Comparison of ENCODE assay signal across 8 cellular contexts in genomic region chr20:44959896-44960852, GRCh38. TPM values are rescaled to one million over a fixed set of nuclear protein-coding genes. Genes with fewer than 3 reads are reported as not detected.
DNase-seq lines count a peak whose midpoint lies in the region; ATAC-seq, FAIRE-seq and TF ChIP-seq lines count a peak whose summit lies in the region.

TOMM34 (minus strand) TSS chr20:44960397; CDS start chr20:44960333, 64 bp downstream.

- peak within 1 kb of the TSS; percentile 88 for H3K9ac ChIP-seq in adipocyte (ENCODE audit: low read length)
- H3K9ac ChIP-seq in parathyroid adenoma: no peak within 1 kb of the TSS

- peaks cover 12% of the 10 kb centered on the region for H3K36me3 ChIP-seq in adipocyte (ENCODE audit: control insufficient read depth, insufficient read depth, low read length, severe bottlenecking)
- no peaks in the 10 kb centered on the region for H3K36me3 ChIP-seq in parathyroid adenoma (ENCODE audit: control insufficient read depth, insufficient read depth, low read length)
- H3K36me3 ChIP-seq in transverse colon: peaks cover 0 to 5% (median 2%) of the 10 kb centered on the region in 4 donors

- TF ChIP-seq CTCF in parathyroid adenoma (IDR thresholded peaks at IDR 0.05) (no peak), transverse colon (IDR thresholded peaks at IDR 0.05) (no peak)

- intact Hi-C loops in Right ventricle myocardium superior (cut with DNase I): no loop called here
- intact Hi-C loops in transverse colon (cut with DNase I; ENCODE audit: low total_unique reads): no loop called here

- H3K27me3 ChIP-seq in adipocyte (replicated peaks; ENCODE audit: control insufficient read depth, insufficient read depth, low read length) (no peaks in the 10 kb centered on the region), parathyroid adenoma (ENCODE audit: control insufficient read depth, insufficient read depth, low read length) (no peaks in the 10 kb centered on the region), transverse colon (no peaks in the 10 kb centered on the region)

- peak within 1 kb of the TSS; percentile 88 for H3K4me2 ChIP-seq in parathyroid adenoma (ENCODE audit: low read length)

- peaks cover 21% of the 10 kb centered on the region for H3K4me1 ChIP-seq in adipocyte (ENCODE audit: control insufficient read depth, insufficient read depth, low read length)
- H3K4me1 ChIP-seq in parathyroid adenoma: peaks cover 8% of the 10 kb centered on the region
- H3K4me1 ChIP-seq in transverse colon: peaks cover 5 to 24% (median 14%) of the 10 kb centered on the region in 4 donors

- ATAC-seq in HG02840 (IDR thresholded peaks at IDR 0.05; ENCODE audit: low FRiP score, unreplicated experiment) (peak; percentile 80), Right ventricle myocardium superior (ENCODE audit: poor library complexity) (peak; percentile 99)

- H3K27ac ChIP-seq in parathyroid adenoma (peak within 1 kb of the TSS; percentile 40), transverse colon (peak within 1 kb of the TSS; percentile 79 to 89 (median 85))

- in situ Hi-C loops in transverse colon (cut with MboI; ENCODE audit: low pct_ligation_motif_present in 1 of 4, low pct_unique_long_range_greater_than_20kb in 1 of 4, low sequenced_read_pairs in 3 of 4): no loop called here

- TF ChIP-seq POLR2A in GM12891 (IDR thresholded peaks at IDR 0.05; ENCODE audit: low read depth, low read length) (peak; percentile 76), transverse colon (IDR thresholded peaks at IDR 0.05) (peak; percentile 73)

- peak within 1 kb of the TSS; percentile 86 for H3K4me3 ChIP-seq in adipocyte (ENCODE audit: low read length)
- H3K4me3 ChIP-seq in parathyroid adenoma (ENCODE audit: low read depth, low read length): peak within 1 kb of the TSS; percentile 69
- H3K4me3 ChIP-seq in transverse colon: peak within 1 kb of the TSS; percentile 55 to 85 (median 77)

- peak within 1 kb of the TSS; percentile 84 for H2AFZ ChIP-seq in parathyroid adenoma

- H3K79me2 ChIP-seq in parathyroid adenoma: no peaks in the 10 kb centered on the region

- peak; percentile 85 for FAIRE-seq in GM12891 (lab: Jason Lieb, UNC)

- DNase-seq in GM12891 (ENCODE audit: insufficient read length, low spot score) (peak; percentile 94), NCI-H1436 treated with DMSO at 0.1 percent for 48 hours (lab: John Stamatoyannopoulos, UW) (peak; percentile 73), T follicular helper cell (ENCODE audit: low read depth) (peak; percentile 91), adipocyte (ENCODE audit: low read depth) (peak; percentile 98), Right ventricle myocardium superior (peak; percentile 98), transverse colon (peak; percentile 97)

- no peak for TF ChIP-seq EP300 in transverse colon (IDR thresholded peaks at IDR 0.05; ENCODE audit: low read depth)

- no peaks in the 10 kb centered on the region for H3K9me3 ChIP-seq in adipocyte (ENCODE audit: control insufficient read depth, low read length)
- no peaks in the 10 kb centered on the region for H3K9me3 ChIP-seq in parathyroid adenoma (ENCODE audit: control insufficient read depth, low read length)
- H3K9me3 ChIP-seq in transverse colon: no peaks in the 10 kb centered on the region

- WGBS in transverse colon (ENCODE audit: low coverage in 1 of 2), 2 donors: 0 to 1% methylated on average over 3 to 26 of the region's 66 CpGs

TF ChIP-seq in GM12891, 5 proteins besides CTCF, POLR2A, EP300 and RAD21:
- TF ChIP-seq TAF1 (IDR thresholded peaks at IDR 0.05; ENCODE audit: low read depth, low read length): peak; percentile 39; the same call in 1 of the 2 replicates
- no peak for TF ChIP-seq PAX5 (IDR thresholded peaks at IDR 0.05; ENCODE audit: insufficient read depth, low read length, severe bottlenecking)
- peak; percentile 71; the same call in 1 of the 2 replicates for TF ChIP-seq POLR2AphosphoS5 (IDR thresholded peaks at IDR 0.05; ENCODE audit: low read depth, low read length)

RNA-seq across cellular contexts. Expression of gene TOMM34, which starts in this region (rescaled TPM):
- polyA plus RNA-seq in GM12891 (2012; ENCODE audit: low read depth, missing spikeins): 26.6 TPM
- total RNA-seq in Right ventricle myocardium superior (9.3 TPM), transverse colon (10 to 100 TPM in 2 of 4 donors, 1 to 10 TPM in 2; 1.2 to 14.8 (median 9.4) TPM)

Comparison
In these comparisons a context has a peak if more than half of its experiments do, and no peak if none do; other contexts are left out.
1. Peak in every context shown above with its lines: DNase-seq, ATAC-seq, H3K4me3 ChIP-seq and H3K27ac ChIP-seq.